Comparison of ENCODE assay signal across 8 cellular contexts in the genomic region with DNA sequence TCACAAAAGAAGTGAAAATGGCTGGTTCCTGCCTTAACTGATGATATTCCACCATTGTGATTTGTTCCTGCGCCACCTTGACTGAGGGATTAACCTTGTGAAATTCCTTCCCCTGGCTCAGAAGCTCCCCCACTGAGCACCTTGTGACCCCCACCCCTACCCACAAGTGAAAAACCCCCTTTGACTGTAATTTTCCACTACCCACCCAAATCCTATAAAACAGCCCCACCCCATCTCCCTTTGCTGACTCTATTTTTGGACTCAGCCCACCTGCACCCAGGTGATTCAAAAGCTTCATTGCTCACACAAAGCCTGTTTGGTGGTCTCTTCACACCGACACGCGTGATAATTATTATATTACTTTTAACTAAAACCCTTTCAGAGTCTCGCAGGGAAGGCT. TPM values are rescaled to one million over a fixed set of nuclear protein-coding genes. Genes with fewer than 3 reads are reported as not detected.
"Had no signal": no experiment of that assay in that cellular context is flagged by ENCODE, and none has a peak within 500 bp of the region (broad histone marks: within the 10 kb centered on the region; RNA-seq: fewer than 3 reads in every experiment).

No MANE protein-coding gene starts in this region.

RNA-seq across cellular contexts. Expression of gene SELL, which starts 23.0 kb away (rescaled TPM):
- total RNA-seq: LHCN-M2, MCF 10A, NCI-H460, SJCRH30, SK-MEL-5 had no signal

RNA-seq across cellular contexts. Expression of gene SELE, which starts 45.5 kb away (rescaled TPM):
- total RNA-seq: LHCN-M2, MCF 10A, NCI-H460, OCI-LY7, PC-9, RPMI7951, SJCRH30, SK-MEL-5 had no signal

RNA-seq across cellular contexts. Expression of gene SELP, which starts 58.5 kb away (rescaled TPM):
- total RNA-seq: LHCN-M2, MCF 10A, NCI-H460, OCI-LY7, PC-9, RPMI7951, SJCRH30, SK-MEL-5 had no signal
